8 cellular contexts compared by ENCODE assay signal in genomic region chr6:28336284-28337024, GRCh38. TPM values are rescaled to one million over a fixed set of nuclear protein-coding genes. Genes with fewer than 3 reads are reported as not detected.
A peak's percentile ranks its signal among the peaks of the same experiment; 100 is the strongest.
DNase-seq lines count a peak whose midpoint lies in the region; ATAC-seq, FAIRE-seq and TF ChIP-seq lines count a peak whose summit lies in the region.

No MANE protein-coding gene starts in this region.

- H3K4me3 ChIP-seq in endothelial cell of umbilical vein (replicated peaks in 1 of 3; ENCODE audit: insufficient read depth in 1 of 3, low read depth in 1 of 3, low read length in 3 of 3) = peak overlapping the region; percentile 70 to 79 (median 73)
- peak overlapping the region; percentile 98 for H3K4me3 ChIP-seq in mucosa of stomach (ENCODE audit: low read length)

- intact Hi-C loops in endothelial cell of umbilical vein (cut with micrococcal nuclease) = loop anchor here (1.0 to 5.0 kb wide), 7 partner anchors 13 to 1291 kb away; partner anchors contain the start of genes PGBD1, ZKSCAN3 and ZSCAN26

- H3K4me2 ChIP-seq in endothelial cell of umbilical vein (ENCODE audit: insufficient read depth, low read length) = peak overlapping the region; percentile 88

- TF ChIP-seq CTCF in endothelial cell of umbilical vein (IDR thresholded peaks at IDR 0.05; ENCODE audit: extremely low read depth in 1 of 2, insufficient read depth in 1 of 2, low read depth in 1 of 2, low read length in 2 of 2) = no peak

- DNase-seq in AML-193 (lab: John Stamatoyannopoulos, UW) = peak; percentile 96 to 98
- peak; percentile 76 for DNase-seq in HT-29 (ENCODE audit: low spot score)
- DNase-seq in RPMI7951 (ENCODE audit: low read depth) = peak; percentile 91
- no peak for DNase-seq in endothelial cell of umbilical vein (ENCODE audit: low read depth, low spot score)
- no peak for DNase-seq in NCI-H446 treated with DMSO at 0.1 percent for 48 hours (lab: John Stamatoyannopoulos, UW)

- POLR2A ChIA-PET in endothelial cell of umbilical vein (lab: Charles Lee) = interaction anchor here (1.3 to 2.0 kb wide), 4 partner anchors 20 to 195 kb away, joined by 5 to 15 read pairs (median 6); partner anchors contain the start of genes PGBD1, ZKSCAN8 and ZSCAN26

- peak; percentile 48 for FAIRE-seq in endothelial cell of umbilical vein (lab: Jason Lieb, UNC)

- peaks cover 15% of the 10 kb centered on the region for H3K4me1 ChIP-seq in endothelial cell of umbilical vein (ENCODE audit: control insufficient read depth, extremely low read depth, insufficient read depth, low read length)
- H3K4me1 ChIP-seq in mucosa of stomach (ENCODE audit: control insufficient read depth, insufficient read depth, low read length) = peaks cover 12% of the 10 kb centered on the region

- ATAC-seq in GM18505 (IDR thresholded peaks at IDR 0.05; ENCODE audit: unreplicated experiment) = peak; percentile 47
- no peak for ATAC-seq in HG03196 (IDR thresholded peaks at IDR 0.05; ENCODE audit: unreplicated experiment)

- H3K9ac ChIP-seq in endothelial cell of umbilical vein (replicated peaks; ENCODE audit: extremely low read depth, insufficient read depth, low read length) = peak overlapping the region; percentile 96
- peak overlapping the region; percentile 99 for H3K9ac ChIP-seq in mucosa of stomach (ENCODE audit: low read length)

- H3K27me3 ChIP-seq in endothelial cell of umbilical vein (ENCODE audit: control insufficient read depth in 2 of 2, insufficient read depth in 2 of 2, low read length in 2 of 2) = no peaks in the 10 kb centered on the region
- H3K27me3 ChIP-seq in mucosa of stomach (ENCODE audit: control insufficient read depth, insufficient read depth, low read length) = no peaks in the 10 kb centered on the region

- CTCF ChIA-PET in endothelial cell of umbilical vein (lab: Charles Lee) = interaction anchor here (0.8 to 4.8 kb wide), 5 partner anchors 9 to 193 kb away, joined by 3 to 33 read pairs (median 3); no protein-coding TSS in a partner anchor

- H3K36me3 ChIP-seq in endothelial cell of umbilical vein (ENCODE audit: control insufficient read depth in 2 of 2, extremely low read depth in 1 of 2, insufficient read depth in 2 of 2, low read length in 2 of 2) = no peaks in the 10 kb centered on the region
- no peaks in the 10 kb centered on the region for H3K36me3 ChIP-seq in mucosa of stomach (ENCODE audit: control insufficient read depth, insufficient read depth, low read length)

- H3K27ac ChIP-seq in endothelial cell of umbilical vein (ENCODE audit: insufficient read depth, low read depth, low read length) = peak overlapping the region; percentile 96

- no peaks in the 10 kb centered on the region for H3K9me1 ChIP-seq in endothelial cell of umbilical vein (replicated peaks; ENCODE audit: control insufficient read depth, extremely low read depth, insufficient read depth, low read length)

- no peaks in the 10 kb centered on the region for H3K79me2 ChIP-seq in endothelial cell of umbilical vein (ENCODE audit: control insufficient read depth, insufficient read depth, low read length)

- peak overlapping the region; percentile 81 for H2AFZ ChIP-seq in endothelial cell of umbilical vein (ENCODE audit: low read depth, low read length)

- no peak for TF ChIP-seq POLR2A in GM18505 (IDR thresholded peaks at IDR 0.05; ENCODE audit: borderline replicate concordance, extremely low read depth, insufficient read depth, insufficient read length)
- no peak for TF ChIP-seq POLR2A in endothelial cell of umbilical vein (IDR thresholded peaks at IDR 0.05; ENCODE audit: low read depth, low read length)

- dilution Hi-C loops in endothelial cell of umbilical vein (cut with MboI; ENCODE audit: extremely low pct_ligation_motif_present, low sequenced_read_pairs) = no loop called here

- H4K20me1 ChIP-seq in endothelial cell of umbilical vein (replicated peaks; ENCODE audit: control insufficient read depth, extremely low read depth, insufficient read depth, low read length) = no peaks in the 10 kb centered on the region

- BruUV-seq in endothelial cell of umbilical vein (replicated peaks; lab: Mats Ljungman, UMichigan) = no TSS peak

- H3K9me3 ChIP-seq in endothelial cell of umbilical vein (replicated peaks; ENCODE audit: control insufficient read depth, insufficient read depth, low read length) (no peaks in the 10 kb centered on the region), mucosa of stomach (ENCODE audit: control insufficient read depth, low read length) (no peaks in the 10 kb centered on the region)

TF ChIP-seq in endothelial cell of umbilical vein, 7 proteins besides CTCF, POLR2A, EP300 and RAD21:
- TF ChIP-seq GATA2 (IDR thresholded peaks at IDR 0.05; ENCODE audit: insufficient read depth, insufficient read length, low read depth, low read length) = no peak
- TF ChIP-seq JUN (IDR thresholded peaks at IDR 0.05; ENCODE audit: borderline replicate concordance, insufficient read depth, insufficient read length, low read depth) = no peak

RNA-seq across cellular contexts. Expression of gene ZSCAN31, which starts 0.5 kb away (rescaled TPM):
- 3.1 and 6.4 TPM in 2 replicates for total RNA-seq in HT-29 (2014; rRNA removed; shearing (Covaris generic))
- 1.6 and 3.8 TPM in 2 replicates for total RNA-seq in RPMI7951 (2014; rRNA removed; shearing (Covaris generic))
- 19.5 and 23.0 TPM in 2 replicates for total RNA-seq in endothelial cell of umbilical vein
- 11.0 and 12.9 TPM in 2 replicates for polyA plus RNA-seq in endothelial cell of umbilical vein
- 19.9 and 24.1 TPM in 2 replicates for polyA plus RNA-seq in endothelial cell of umbilical vein (2011; cell fraction: cytosol; rRNA removed)
- polyA plus RNA-seq in endothelial cell of umbilical vein (2011; cell fraction: nucleus; rRNA removed) = 45.5 and 49.6 TPM in 2 replicates
- 18.0 and 26.7 TPM in 2 replicates for polyA plus RNA-seq in endothelial cell of umbilical vein (2012)
- 22.5 and 27.7 TPM in 2 replicates for polyA minus RNA-seq in endothelial cell of umbilical vein
- 6.3 TPM for polyA minus RNA-seq in endothelial cell of umbilical vein (2011; cell fraction: cytosol; rRNA and poly(A)+ RNA removed)
- 14.4 and 18.7 TPM in 2 replicates for polyA minus RNA-seq in endothelial cell of umbilical vein (2011; cell fraction: nucleus; rRNA and poly(A)+ RNA removed)

RNA-seq across cellular contexts. Expression of gene ZKSCAN3, which starts 13.3 kb away (rescaled TPM):
- total RNA-seq in HT-29 (2014; rRNA removed; shearing (Covaris generic)) = 0.53 and 0.60 TPM in 2 replicates
- total RNA-seq in RPMI7951 (2014; rRNA removed; shearing (Covaris generic)) = 3.9 and 4.3 TPM in 2 replicates
- 4.9 and 6.9 TPM in 2 replicates for total RNA-seq in endothelial cell of umbilical vein
- 2.5 and 2.7 TPM in 2 replicates for polyA plus RNA-seq in endothelial cell of umbilical vein
- 2.2 and 2.5 TPM in 2 replicates for polyA plus RNA-seq in endothelial cell of umbilical vein (2011; cell fraction: cytosol; rRNA removed)
- polyA plus RNA-seq in endothelial cell of umbilical vein (2011; cell fraction: nucleus; rRNA removed) = 4.1 and 4.6 TPM in 2 replicates
- polyA plus RNA-seq in endothelial cell of umbilical vein (2012) = 2.2 and 2.6 TPM in 2 replicates
- 3.4 and 3.5 TPM in 2 replicates for polyA minus RNA-seq in endothelial cell of umbilical vein
- polyA minus RNA-seq in endothelial cell of umbilical vein (2011; cell fraction: cytosol; rRNA and poly(A)+ RNA removed) = 0.82 TPM
- 2.2 and 2.8 TPM in 2 replicates for polyA minus RNA-seq in endothelial cell of umbilical vein (2011; cell fraction: nucleus; rRNA and poly(A)+ RNA removed)

RNA-seq across cellular contexts. Expression of gene PGBD1, which starts 55.1 kb away (rescaled TPM):
- total RNA-seq in HT-29 (2014; rRNA removed; shearing (Covaris generic)) = 0.97 and 1.2 TPM in 2 replicates
- total RNA-seq in RPMI7951 (2014; rRNA removed; shearing (Covaris generic)) = 14.4 and 15.7 TPM in 2 replicates
- total RNA-seq in endothelial cell of umbilical vein = 9.6 and 10.1 TPM in 2 replicates
- polyA plus RNA-seq in endothelial cell of umbilical vein = 3.4 and 4.2 TPM in 2 replicates
- 6.4 and 6.9 TPM in 2 replicates for polyA plus RNA-seq in endothelial cell of umbilical vein (2011; cell fraction: cytosol; rRNA removed)
- polyA plus RNA-seq in endothelial cell of umbilical vein (2011; cell fraction: nucleus; rRNA removed) = 9.4 and 10.7 TPM in 2 replicates
- 5.8 and 9.4 TPM in 2 replicates for polyA plus RNA-seq in endothelial cell of umbilical vein (2012)
- 4.2 and 6.1 TPM in 2 replicates for polyA minus RNA-seq in endothelial cell of umbilical vein
- polyA minus RNA-seq in endothelial cell of umbilical vein (2011; cell fraction: cytosol; rRNA and poly(A)+ RNA removed) = 3.0 TPM
- 2.9 and 3.4 TPM in 2 replicates for polyA minus RNA-seq in endothelial cell of umbilical vein (2011; cell fraction: nucleus; rRNA and poly(A)+ RNA removed)

Comparison
In these comparisons a context has a peak if more than half of its experiments do, and no peak if none do; other contexts are left out.
1. DNase-seq: peak in AML-193 (2 of 2), HT-29 (single experiment) and RPMI7951 (single experiment); none in endothelial cell of umbilical vein (single experiment) and NCI-H446 treated with DMSO at 0.1 percent for 48 hours (single experiment).